ENCODE assay signal across 8 cellular contexts in the genomic region with DNA sequence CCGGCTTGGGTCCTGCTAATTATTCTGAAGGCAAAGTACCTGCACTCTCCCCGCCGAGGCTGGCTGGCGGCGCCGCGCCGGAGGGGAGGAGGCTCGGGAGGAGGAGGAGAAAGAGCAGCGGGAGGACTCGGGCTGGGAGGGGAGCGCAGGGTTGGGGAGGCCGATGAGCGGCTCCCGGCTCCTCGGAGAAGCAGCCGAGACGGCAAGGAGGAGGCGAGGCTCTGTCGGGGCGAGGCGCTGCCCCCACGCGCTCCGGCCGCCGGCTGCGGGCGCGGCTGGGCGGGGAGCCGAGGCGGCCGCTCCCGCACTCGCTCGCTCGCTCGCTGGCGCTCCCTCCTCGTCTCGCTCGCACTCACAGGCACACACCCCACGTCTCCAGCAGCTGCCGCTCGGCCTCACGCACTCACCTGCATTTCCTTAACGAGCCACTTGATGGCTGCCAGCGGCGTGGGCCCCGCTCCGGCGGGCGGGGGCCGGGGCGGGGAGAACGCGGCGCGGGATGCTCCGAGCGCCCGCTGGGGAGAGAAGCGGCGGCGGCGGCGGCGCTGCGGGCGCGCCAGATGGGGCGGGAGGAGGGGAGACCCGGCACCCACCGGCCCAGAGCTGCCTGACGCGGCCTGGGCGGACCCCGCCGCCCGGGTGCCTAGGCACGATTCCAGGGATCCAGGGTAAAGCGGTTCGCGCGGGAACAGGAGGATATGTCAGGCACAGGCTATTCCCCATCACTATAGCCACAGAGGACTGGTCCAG. TPM values are rescaled to one million over a fixed set of nuclear protein-coding genes. Genes with fewer than 3 reads are reported as not detected.
A peak's percentile ranks its signal among the peaks of the same experiment; 100 is the strongest.
DNase-seq lines count a peak whose midpoint lies in the region; ATAC-seq, FAIRE-seq and TF ChIP-seq lines count a peak whose summit lies in the region.

TSS of gene PTPRD (minus strand) at position 354 of the 750 bp plus-strand sequence.

- H3K4me3 Mint-ChIP-seq in Calu3 (ENCODE audit: low read depth, unreplicated experiment): peak within 1 kb of the TSS; percentile 64

- DNase-seq in Calu3: peak; percentile 19
- DNase-seq in GM19239 (ENCODE audit: insufficient read length, low spot score): peak; percentile 26
- DNase-seq in NCI-H526 treated with DMSO at 0.1 percent for 48 hours (lab: John Stamatoyannopoulos, UW): peak; percentile 62
- peak; percentile 58 to 79 for DNase-seq in T47D (ENCODE audit: low read depth in 1 of 2, low spot score in 1 of 2)
- DNase-seq in islet precursor cell: peak; percentile 85
- DNase-seq in pons (ENCODE audit: low spot score): no peak

- H3K27ac ChIP-seq in skin epidermis: no peak within 1 kb of the TSS

- H3K9me3 Mint-ChIP-seq in Calu3 (ENCODE audit: low read depth, unreplicated experiment): peaks cover 3% of the 10 kb centered on the region

- intact Hi-C loops in Calu3 (cut with micrococcal nuclease; ENCODE audit: unreplicated experiment): no loop called here

- in situ Hi-C loops in T47D (cut with HindIII; ENCODE audit: low pct_unique_long_range_greater_than_20kb, low sequenced_read_pairs): no loop called here

- H3K4me3 ChIP-seq in skin epidermis: peak within 1 kb of the TSS in 6 of 7 experiments; percentile 16 to 41 (median 26)

- no peak within 1 kb of the TSS for H3K27ac Mint-ChIP-seq in Calu3 (ENCODE audit: unreplicated experiment)

- ATAC-seq in HG03280 (IDR thresholded peaks at IDR 0.05; ENCODE audit: unreplicated experiment): peak; percentile 78

- no peak for TF ChIP-seq CTCF in Calu3 (IDR thresholded peaks at IDR 0.05; ENCODE audit: unreplicated experiment)

- no TSS peak for BruUV-seq in Calu3 (replicated peaks; lab: Mats Ljungman, UMichigan)

- no peaks in the 10 kb centered on the region for H3K36me3 Mint-ChIP-seq in Calu3 (ENCODE audit: insufficient read depth, unreplicated experiment)

- CTCF ChIA-PET in Calu3 (lab: Charles Lee): no interaction called here

- FAIRE-seq in GM19239 (lab: Jason Lieb, UNC): no peak

- no peaks in the 10 kb centered on the region for H3K4me1 Mint-ChIP-seq in Calu3 (ENCODE audit: low read depth, unreplicated experiment)

- peaks cover 37% of the 10 kb centered on the region for H3K27me3 Mint-ChIP-seq in Calu3 (ENCODE audit: unreplicated experiment)

RNA-seq across cellular contexts. Expression of gene PTPRD, which starts in this region (rescaled TPM):
- 0.37 and 1.8 TPM in 2 replicates for total RNA-seq in Calu3 (2022)
